In genomic region chr7:8277394-8277982, GRCh38 we compare ENCODE assay signal across 1 cellular context.
TF ChIP-seq lines count a peak whose summit lies in the region.

No MANE protein-coding gene starts in this region.

TF ChIP-seq in HCT116, 20 proteins besides CTCF, POLR2A, EP300 and RAD21:
- no peak for TF ChIP-seq SRF (IDR thresholded peaks at IDR 0.05; ENCODE audit: low read depth)
- no peak for TF ChIP-seq EZH2 (IDR thresholded peaks at IDR 0.05)
- TF ChIP-seq ELF1 (IDR thresholded peaks at IDR 0.05; ENCODE audit: borderline replicate concordance, low read depth), result no peak
- TF ChIP-seq REST (IDR thresholded peaks at IDR 0.05; ENCODE audit: low read depth), result no peak
- TF ChIP-seq ZFX (IDR thresholded peaks at IDR 0.05), result no peak
- TF ChIP-seq MAX (IDR thresholded peaks at IDR 0.05), result no peak
- TF ChIP-seq TCF7L2 (IDR thresholded peaks at IDR 0.05; ENCODE audit: borderline replicate concordance, extremely low read depth, insufficient read depth, insufficient read length), result no peak
- TF ChIP-seq CEBPB (IDR thresholded peaks at IDR 0.05; ENCODE audit: low read depth), result no peak
- no peak for TF ChIP-seq JUND (IDR thresholded peaks at IDR 0.05)
- TF ChIP-seq CBX3 (IDR thresholded peaks at IDR 0.05; ENCODE audit: low read depth), result no peak
- no peak for TF ChIP-seq ATF3 (IDR thresholded peaks at IDR 0.05)
- no peak for TF ChIP-seq EZH2phosphoT487 (IDR thresholded peaks at IDR 0.05; ENCODE audit: borderline replicate concordance)
- TF ChIP-seq POLR2AphosphoS5 (IDR thresholded peaks at IDR 0.05; ENCODE audit: low read depth, low read length), result no peak
- no peak for TF ChIP-seq FOSL1 (IDR thresholded peaks at IDR 0.05; ENCODE audit: low read depth)
- TF ChIP-seq SP1 (IDR thresholded peaks at IDR 0.05; ENCODE audit: low read depth), result no peak
- TF ChIP-seq EGR1 (IDR thresholded peaks at IDR 0.05; ENCODE audit: low read depth), result no peak
- TF ChIP-seq ZNF274 (IDR thresholded peaks at IDR 0.05; ENCODE audit: low read depth, low read length), result no peak
- TF ChIP-seq SIN3A (IDR thresholded peaks at IDR 0.05; ENCODE audit: low read depth), result no peak
- TF ChIP-seq, protein P1, sequence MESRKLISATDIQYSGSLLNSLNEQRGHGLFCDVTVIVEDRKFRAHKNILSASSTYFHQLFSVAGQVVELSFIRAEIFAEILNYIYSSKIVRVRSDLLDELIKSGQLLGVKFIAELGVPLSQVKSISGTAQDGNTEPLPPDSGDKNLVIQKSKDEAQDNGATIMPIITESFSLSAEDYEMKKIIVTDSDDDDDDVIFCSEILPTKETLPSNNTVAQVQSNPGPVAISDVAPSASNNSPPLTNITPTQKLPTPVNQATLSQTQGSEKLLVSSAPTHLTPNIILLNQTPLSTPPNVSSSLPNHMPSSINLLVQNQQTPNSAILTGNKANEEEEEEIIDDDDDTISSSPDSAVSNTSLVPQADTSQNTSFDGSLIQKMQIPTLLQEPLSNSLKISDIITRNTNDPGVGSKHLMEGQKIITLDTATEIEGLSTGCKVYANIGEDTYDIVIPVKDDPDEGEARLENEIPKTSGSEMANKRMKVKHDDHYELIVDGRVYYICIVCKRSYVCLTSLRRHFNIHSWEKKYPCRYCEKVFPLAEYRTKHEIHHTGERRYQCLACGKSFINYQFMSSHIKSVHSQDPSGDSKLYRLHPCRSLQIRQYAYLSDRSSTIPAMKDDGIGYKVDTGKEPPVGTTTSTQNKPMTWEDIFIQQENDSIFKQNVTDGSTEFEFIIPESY (IDR thresholded peaks at IDR 0.05; ENCODE audit: extremely low read depth, insufficient replicate concordance, low read length), result no peak
TF ChIP-seq in HCT116: peak in this region for 0.
